1 cellular context compared by ENCODE assay signal in genomic region chr14:73232984-73233383, GRCh38.
TF ChIP-seq lines count a peak whose summit lies in the region.

No MANE protein-coding gene starts in this region.

TF ChIP-seq in GM23338, 12 proteins besides CTCF, POLR2A, EP300 and RAD21 (continued from another document):
- no peak for TF ChIP-seq EZH2phosphoT487 (IDR thresholded peaks at IDR 0.05; ENCODE audit: unreplicated experiment)
- no peak for TF ChIP-seq CREB1 (CRISPR knock-in tag; IDR thresholded peaks at IDR 0.05; ENCODE audit: low read depth)
- no peak for TF ChIP-seq POLR2AphosphoS5 (IDR thresholded peaks at IDR 0.05; ENCODE audit: low read depth)
- TF ChIP-seq EZH2 (IDR thresholded peaks at IDR 0.05; ENCODE audit: low read depth, unreplicated experiment): no peak
- no peak for TF ChIP-seq ZNF114 (CRISPR knock-in tag; IDR thresholded peaks at IDR 0.05)
- TF ChIP-seq ETS1 (IDR thresholded peaks at IDR 0.05): no peak
- no peak for TF ChIP-seq REST (IDR thresholded peaks at IDR 0.05; ENCODE audit: unreplicated experiment)
- no peak for TF ChIP-seq JUNB (IDR thresholded peaks at IDR 0.05; ENCODE audit: unreplicated experiment)
- no peak for TF ChIP-seq STAT1 (IDR thresholded peaks at IDR 0.05; ENCODE audit: unreplicated experiment)
